In the genomic region with DNA sequence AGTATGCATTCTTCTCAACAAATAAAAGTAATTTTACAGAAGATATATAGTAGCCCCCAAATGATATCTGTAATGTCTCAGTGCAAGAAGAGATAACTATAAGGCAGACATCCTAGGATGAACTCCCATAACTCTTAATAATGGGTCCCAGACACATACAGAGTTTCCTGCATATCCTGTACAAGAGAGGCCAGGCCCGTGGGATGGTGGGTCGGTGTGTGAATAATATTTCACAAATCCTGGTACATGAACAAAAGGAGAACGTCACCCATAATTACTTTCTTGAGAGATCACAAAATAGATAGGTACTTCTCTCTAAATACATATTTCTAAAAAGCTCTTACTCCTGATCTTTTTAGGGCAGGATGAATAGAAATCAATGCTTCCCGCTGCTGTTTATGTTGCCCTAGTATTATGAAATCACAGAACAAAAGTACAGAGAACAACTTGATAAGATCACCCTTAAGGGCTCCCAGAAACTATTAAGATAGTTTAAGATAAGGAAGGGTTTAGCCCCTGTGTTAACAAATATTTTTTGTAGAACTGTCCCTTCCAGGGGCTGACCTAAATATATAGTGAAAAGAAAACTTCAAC, we compare ENCODE assay signal across 8 cellular contexts. TPM values are rescaled to one million over a fixed set of nuclear protein-coding genes. Genes with fewer than 3 reads are reported as not detected.
DNase-seq lines count a peak whose midpoint lies in the region; ATAC-seq and TF ChIP-seq lines count a peak whose summit lies in the region.

No MANE protein-coding gene starts in this region.

- peaks cover 55% of the 10 kb centered on the region for H3K4me1 Mint-ChIP-seq in GM23338

- peak overlapping the region; percentile 84 for H3K4me2 ChIP-seq in GM23338

- H3K9me3 ChIP-seq in SK-N-MC (ENCODE audit: low read depth, low read length), result no peaks in the 10 kb centered on the region

- H3K4me3 ChIP-seq in GM23338 (peak overlapping the region; percentile 54), SK-N-MC (peak overlapping the region; percentile 91), foreskin fibroblast (ENCODE audit: low read depth in 1 of 2, low read length in 2 of 2) (peak overlapping the region; percentile 67 to 79), skeletal muscle cell (ENCODE audit: low read depth, low read length) (peak overlapping the region; percentile 73)

- H3K36me3 ChIP-seq in GM23338 (ENCODE audit: insufficient read depth) (no peaks in the 10 kb centered on the region), SK-N-MC (ENCODE audit: insufficient read depth, low read length) (peaks cover 14% of the 10 kb centered on the region)

- peak overlapping the region; percentile 68 for H3K9ac ChIP-seq in SK-N-MC (ENCODE audit: insufficient read length)

- H3K4me3 Mint-ChIP-seq in GM23338, result peak overlapping the region; percentile 62

- no peak overlapping the region for H2AFZ ChIP-seq in GM23338

- H4K20me1 ChIP-seq in GM23338 (replicated peaks; ENCODE audit: insufficient read depth), result 0 out of 2 replicates have a peak, but pooled peaks cover 4% of the 10 kb centered on the region

- peaks cover 5% of the 10 kb centered on the region; the same call in 1 of the 2 replicates for H3F3A ChIP-seq in GM23338 (replicated peaks; ENCODE audit: low read depth)

- H3K79me2 ChIP-seq in GM23338 (replicated peaks; ENCODE audit: insufficient read depth), result peaks cover 73% of the 10 kb centered on the region

- ATAC-seq in GM23338 (no peak), GM19397 (IDR thresholded peaks at IDR 0.05; ENCODE audit: unreplicated experiment) (no peak)

- TF ChIP-seq CTCF in GM23338 (conservative IDR thresholded peaks at IDR 0.05; ENCODE audit: low read depth in 2 of 2) (no peak), foreskin fibroblast (IDR thresholded peaks at IDR 0.05; ENCODE audit: low read depth, low read length) (no peak)

- DNase-seq in GM23338 (ENCODE audit: low spot score) (no peak), SK-N-MC (ENCODE audit: low read depth, low spot score) (no peak), foreskin fibroblast (no peak), skeletal muscle cell (ENCODE audit: low read depth) (no peak), globus pallidus (ENCODE audit: low spot score) (no peak), CD1c-positive myeloid dendritic cell (ENCODE audit: extremely low spot score) (no peak), NCI-H345 treated with DMSO at 0.1 percent for 48 hours (lab: John Stamatoyannopoulos, UW; ENCODE audit: unreplicated experiment) (no peak)

- peaks cover 20% of the 10 kb centered on the region; the same call in 2 of the 3 replicates for H3K9me3 Mint-ChIP-seq in GM23338

- no peaks in the 10 kb centered on the region for H3K9me2 ChIP-seq in GM23338 (ENCODE audit: insufficient read depth)

- H3K27me3 Mint-ChIP-seq in GM23338 (ENCODE audit: insufficient read depth, low read depth, poor library complexity), result peaks cover 15% of the 10 kb centered on the region

- 0 out of 2 replicates have a peak overlapping the region, but pooled peaks have one; percentile 17 for H3K27ac Mint-ChIP-seq in GM23338

- H3K27ac ChIP-seq in GM23338 (ENCODE audit: low read depth) (no peak overlapping the region), SK-N-MC (peak overlapping the region; percentile 75; the same call in 1 of the 2 replicates)

- no peaks in the 10 kb centered on the region for H3K27me3 ChIP-seq in GM23338 (ENCODE audit: insufficient read depth)

- peaks cover 52% of the 10 kb centered on the region for H3K4me1 ChIP-seq in GM23338 (ENCODE audit: insufficient read depth)

- H3K36me3 Mint-ChIP-seq in GM23338 (ENCODE audit: low read depth), result peaks cover 41% of the 10 kb centered on the region

TF ChIP-seq in GM23338, 12 proteins besides CTCF, POLR2A, EP300 and RAD21 (continues in another document):
- TF ChIP-seq, protein P1, sequence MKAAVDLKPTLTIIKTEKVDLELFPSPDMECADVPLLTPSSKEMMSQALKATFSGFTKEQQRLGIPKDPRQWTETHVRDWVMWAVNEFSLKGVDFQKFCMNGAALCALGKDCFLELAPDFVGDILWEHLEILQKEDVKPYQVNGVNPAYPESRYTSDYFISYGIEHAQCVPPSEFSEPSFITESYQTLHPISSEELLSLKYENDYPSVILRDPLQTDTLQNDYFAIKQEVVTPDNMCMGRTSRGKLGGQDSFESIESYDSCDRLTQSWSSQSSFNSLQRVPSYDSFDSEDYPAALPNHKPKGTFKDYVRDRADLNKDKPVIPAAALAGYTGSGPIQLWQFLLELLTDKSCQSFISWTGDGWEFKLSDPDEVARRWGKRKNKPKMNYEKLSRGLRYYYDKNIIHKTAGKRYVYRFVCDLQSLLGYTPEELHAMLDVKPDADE (IDR thresholded peaks at IDR 0.05), result no peak
- TF ChIP-seq NANOG (IDR thresholded peaks at IDR 0.05; ENCODE audit: borderline replicate concordance) (no peak), ZNF114 (CRISPR knock-in tag; IDR thresholded peaks at IDR 0.05) (no peak), ZNF331 (CRISPR knock-in tag; IDR thresholded peaks at IDR 0.05; ENCODE audit: low read depth) (no peak), EZH2phosphoT487 (IDR thresholded peaks at IDR 0.05; ENCODE audit: unreplicated experiment) (no peak), POLR2AphosphoS5 (IDR thresholded peaks at IDR 0.05; ENCODE audit: low read depth) (no peak), JUNB (IDR thresholded peaks at IDR 0.05; ENCODE audit: unreplicated experiment) (no peak), CREB1 (CRISPR knock-in tag; IDR thresholded peaks at IDR 0.05; ENCODE audit: low read depth) (no peak), EZH2 (IDR thresholded peaks at IDR 0.05; ENCODE audit: low read depth, unreplicated experiment) (no peak), STAT1 (IDR thresholded peaks at IDR 0.05; ENCODE audit: unreplicated experiment) (no peak)
- TF ChIP-seq, protein P2, sequence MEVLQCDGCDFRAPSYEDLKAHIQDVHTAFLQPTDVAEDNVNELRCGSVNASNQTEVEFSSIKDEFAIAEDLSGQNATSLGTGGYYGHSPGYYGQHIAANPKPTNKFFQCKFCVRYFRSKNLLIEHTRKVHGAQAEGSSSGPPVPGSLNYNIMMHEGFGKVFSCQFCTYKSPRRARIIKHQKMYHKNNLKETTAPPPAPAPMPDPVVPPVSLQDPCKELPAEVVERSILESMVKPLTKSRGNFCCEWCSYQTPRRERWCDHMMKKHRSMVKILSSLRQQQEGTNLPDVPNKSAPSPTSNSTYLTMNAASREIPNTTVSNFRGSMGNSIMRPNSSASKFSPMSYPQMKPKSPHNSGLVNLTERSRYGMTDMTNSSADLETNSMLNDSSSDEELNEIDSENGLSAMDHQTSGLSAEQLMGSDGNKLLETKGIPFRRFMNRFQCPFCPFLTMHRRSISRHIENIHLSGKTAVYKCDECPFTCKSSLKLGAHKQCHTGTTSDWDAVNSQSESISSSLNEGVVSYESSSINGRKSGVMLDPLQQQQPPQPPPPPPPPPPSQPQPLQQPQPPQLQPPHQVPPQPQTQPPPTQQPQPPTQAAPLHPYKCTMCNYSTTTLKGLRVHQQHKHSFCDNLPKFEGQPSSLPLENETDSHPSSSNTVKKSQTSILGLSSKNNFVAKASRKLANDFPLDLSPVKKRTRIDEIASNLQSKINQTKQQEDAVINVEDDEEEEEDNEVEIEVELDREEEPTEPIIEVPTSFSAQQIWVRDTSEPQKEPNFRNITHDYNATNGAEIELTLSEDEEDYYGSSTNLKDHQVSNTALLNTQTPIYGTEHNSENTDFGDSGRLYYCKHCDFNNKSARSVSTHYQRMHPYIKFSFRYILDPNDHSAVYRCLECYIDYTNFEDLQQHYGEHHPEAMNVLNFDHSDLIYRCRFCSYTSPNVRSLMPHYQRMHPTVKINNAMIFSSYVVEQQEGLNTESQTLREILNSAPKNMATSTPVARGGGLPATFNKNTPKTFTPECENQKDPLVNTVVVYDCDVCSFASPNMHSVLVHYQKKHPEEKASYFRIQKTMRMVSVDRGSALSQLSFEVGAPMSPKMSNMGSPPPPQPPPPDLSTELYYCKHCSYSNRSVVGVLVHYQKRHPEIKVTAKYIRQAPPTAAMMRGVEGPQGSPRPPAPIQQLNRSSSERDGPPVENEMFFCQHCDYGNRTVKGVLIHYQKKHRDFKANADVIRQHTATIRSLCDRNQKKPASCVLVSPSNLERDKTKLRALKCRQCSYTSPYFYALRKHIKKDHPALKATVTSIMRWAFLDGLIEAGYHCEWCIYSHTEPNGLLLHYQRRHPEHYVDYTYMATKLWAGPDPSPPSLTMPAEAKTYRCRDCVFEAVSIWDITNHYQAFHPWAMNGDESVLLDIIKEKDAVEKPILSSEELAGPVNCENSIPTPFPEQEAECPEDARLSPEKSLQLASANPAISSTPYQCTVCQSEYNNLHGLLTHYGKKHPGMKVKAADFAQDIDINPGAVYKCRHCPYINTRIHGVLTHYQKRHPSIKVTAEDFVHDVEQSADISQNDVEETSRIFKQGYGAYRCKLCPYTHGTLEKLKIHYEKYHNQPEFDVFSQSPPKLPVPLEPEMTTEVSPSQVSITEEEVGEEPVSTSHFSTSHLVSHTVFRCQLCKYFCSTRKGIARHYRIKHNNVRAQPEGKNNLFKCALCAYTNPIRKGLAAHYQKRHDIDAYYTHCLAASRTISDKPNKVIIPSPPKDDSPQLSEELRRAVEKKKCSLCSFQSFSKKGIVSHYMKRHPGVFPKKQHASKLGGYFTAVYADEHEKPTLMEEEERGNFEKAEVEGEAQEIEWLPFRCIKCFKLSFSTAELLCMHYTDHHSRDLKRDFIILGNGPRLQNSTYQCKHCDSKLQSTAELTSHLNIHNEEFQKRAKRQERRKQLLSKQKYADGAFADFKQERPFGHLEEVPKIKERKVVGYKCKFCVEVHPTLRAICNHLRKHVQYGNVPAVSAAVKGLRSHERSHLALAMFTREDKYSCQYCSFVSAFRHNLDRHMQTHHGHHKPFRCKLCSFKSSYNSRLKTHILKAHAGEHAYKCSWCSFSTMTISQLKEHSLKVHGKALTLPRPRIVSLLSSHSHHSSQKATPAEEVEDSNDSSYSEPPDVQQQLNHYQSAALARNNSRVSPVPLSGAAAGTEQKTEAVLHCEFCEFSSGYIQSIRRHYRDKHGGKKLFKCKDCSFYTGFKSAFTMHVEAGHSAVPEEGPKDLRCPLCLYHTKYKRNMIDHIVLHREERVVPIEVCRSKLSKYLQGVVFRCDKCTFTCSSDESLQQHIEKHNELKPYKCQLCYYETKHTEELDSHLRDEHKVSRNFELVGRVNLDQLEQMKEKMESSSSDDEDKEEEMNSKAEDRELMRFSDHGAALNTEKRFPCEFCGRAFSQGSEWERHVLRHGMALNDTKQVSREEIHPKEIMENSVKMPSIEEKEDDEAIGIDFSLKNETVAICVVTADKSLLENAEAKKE (CRISPR knock-in tag; IDR thresholded peaks at IDR 0.05), result no peak

RNA-seq across cellular contexts. Expression of a gene that starts 5.4 kb away (rescaled TPM):
- total RNA-seq in GM23338 (2014; rRNA removed; shearing (Covaris generic)), result 20.4 and 26.2 TPM in 2 replicates
- polyA plus RNA-seq in GM23338 (2016; fragmentation: Nextera tagmentation; extraction: Ambion mirVana), result 6.2 and 6.9 TPM in 2 replicates

RNA-seq across cellular contexts. Expression of a gene that starts 41.7 kb away (rescaled TPM):
- total RNA-seq in GM23338 (2014; rRNA removed; shearing (Covaris generic)), result 13.0 and 16.4 TPM in 2 replicates
- polyA plus RNA-seq in GM23338 (2016; fragmentation: Nextera tagmentation; extraction: Ambion mirVana), result 6.3 and 7.3 TPM in 2 replicates
